12 cellular contexts compared by ENCODE assay signal in the genomic region with DNA sequence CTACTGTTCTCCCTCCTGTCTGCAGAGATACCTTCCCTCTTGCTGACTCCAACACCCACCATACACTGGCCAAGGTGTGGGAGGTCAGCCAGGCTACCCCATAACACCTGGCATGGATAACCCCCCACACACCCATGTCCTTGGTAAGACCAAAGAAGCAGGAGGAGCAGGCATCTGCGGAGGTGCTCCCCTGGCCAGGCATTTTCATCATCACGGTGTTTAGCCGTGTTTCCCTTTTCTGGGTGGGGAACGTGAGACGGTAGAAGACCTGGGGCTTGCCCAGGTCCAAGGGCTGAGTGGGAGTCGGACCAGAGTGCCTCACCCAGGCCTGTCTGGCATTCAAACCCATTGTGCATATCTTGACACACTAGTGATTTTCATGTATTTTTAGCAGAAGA.
DNase-seq lines count a peak whose midpoint lies in the region; ATAC-seq and TF ChIP-seq lines count a peak whose summit lies in the region.
"Had no signal": no experiment of that assay in that cellular context is flagged by ENCODE, and none has a peak within 500 bp of the region (broad histone marks: within the 10 kb centered on the region; RNA-seq: fewer than 3 reads in every experiment).

No MANE protein-coding gene starts in this region.

- H3K27ac Mint-ChIP-seq in activated CD8-positive, alpha-beta T cell treated with anti-CD3 and anti-CD28 coated beads for 36 hours = peak overlapping the region; percentile 87
- no peak overlapping the region for H3K27ac Mint-ChIP-seq in activated CD8-positive, alpha-beta T cell treated with anti-CD3 and anti-CD28 coated beads, Interleukin-2, amount 10 ng/mL, durations not matched to agents 7 days and 5 days

- CTCF ChIA-PET in activated CD8-positive, alpha-beta T cell treated with anti-CD3 and anti-CD28 coated beads for 36 hours (lab: Charles Lee) = no interaction called here
- CTCF ChIA-PET in activated CD8-positive, alpha-beta T cell treated with anti-CD3 and anti-CD28 coated beads, Interleukin-2, amount 10 ng/mL, durations not matched to agents 7 days and 5 days (lab: Charles Lee) = interaction anchor here (1.4 to 1.5 kb wide), 2 partner anchors 15 to 23 kb away, joined by 5 read pairs; no protein-coding TSS in a partner anchor

- 88% methylated on average over 6 of the region's 6 CpGs for WGBS in right cardiac atrium

- H3K27me3 Mint-ChIP-seq in activated CD8-positive, alpha-beta T cell treated with anti-CD3 and anti-CD28 coated beads for 36 hours = no peaks in the 10 kb centered on the region
- no peaks in the 10 kb centered on the region for H3K27me3 Mint-ChIP-seq in activated CD8-positive, alpha-beta T cell treated with anti-CD3 and anti-CD28 coated beads, Interleukin-2, amount 10 ng/mL, durations not matched to agents 7 days and 5 days (ENCODE audit: low read depth)

- POLR2A ChIA-PET in activated CD8-positive, alpha-beta T cell treated with anti-CD3 and anti-CD28 coated beads for 36 hours (lab: Charles Lee) = interaction anchor here (1.2 to 1.9 kb wide), 4 partner anchors 10 to 68 kb away, joined by 3 to 7 read pairs (median 5); no protein-coding TSS in a partner anchor
- POLR2A ChIA-PET in activated CD8-positive, alpha-beta T cell treated with anti-CD3 and anti-CD28 coated beads, Interleukin-2, amount 10 ng/mL, durations not matched to agents 7 days and 5 days (lab: Charles Lee) = no interaction called here

- peak overlapping the region; percentile 78 for H3K4me2 ChIP-seq in OCI-LY3 (ENCODE audit: low read length)

- peaks cover 22% of the 10 kb centered on the region for H4K20me1 ChIP-seq in OCI-LY3 (ENCODE audit: insufficient read depth, low read length)

- no peak for TF ChIP-seq CTCF in activated CD8-positive, alpha-beta T cell treated with anti-CD3 and anti-CD28 coated beads for 36 hours (IDR thresholded peaks at IDR 0.05)
- no peak for TF ChIP-seq CTCF in OCI-LY3 (IDR thresholded peaks at IDR 0.05; ENCODE audit: low read depth, low read length)
- no peak for TF ChIP-seq CTCF in thoracic aorta (IDR thresholded peaks at IDR 0.05)

- H3K4me3 ChIP-seq in OCI-LY3 (ENCODE audit: low read length) = peak overlapping the region; percentile 51; the same call in 1 of the 2 replicates
- no peak overlapping the region for H3K4me3 ChIP-seq in right cardiac atrium (ENCODE audit: low read length)
- H3K4me3 ChIP-seq in thoracic aorta = no peak overlapping the region
- H3K4me3 ChIP-seq: psoas muscle had no signal

- H3K9ac ChIP-seq in OCI-LY3 (ENCODE audit: low read length) = no peak overlapping the region

- peaks cover 5% of the 10 kb centered on the region for H3K36me3 ChIP-seq in OCI-LY3 (replicated peaks; ENCODE audit: low read depth, low read length)
- no peaks in the 10 kb centered on the region for H3K36me3 ChIP-seq in thoracic aorta

- H3K9me3 ChIP-seq in OCI-LY3 (ENCODE audit: insufficient read depth, low read length) (no peaks in the 10 kb centered on the region), right cardiac atrium (ENCODE audit: control insufficient read depth, low read length) (no peaks in the 10 kb centered on the region), thoracic aorta (no peaks in the 10 kb centered on the region)
- H3K9me3 ChIP-seq: psoas muscle had no signal

- no peaks in the 10 kb centered on the region for H3K79me2 ChIP-seq in OCI-LY3 (ENCODE audit: low read length)

- H3K36me3 Mint-ChIP-seq in activated CD8-positive, alpha-beta T cell treated with anti-CD3 and anti-CD28 coated beads for 36 hours (ENCODE audit: low read depth) = no peaks in the 10 kb centered on the region
- no peaks in the 10 kb centered on the region for H3K36me3 Mint-ChIP-seq in activated CD8-positive, alpha-beta T cell treated with anti-CD3 and anti-CD28 coated beads, Interleukin-2, amount 10 ng/mL, durations not matched to agents 7 days and 5 days (ENCODE audit: low read depth)

- intact Hi-C loops in activated CD8-positive, alpha-beta T cell treated with anti-CD3 and anti-CD28 coated beads for 36 hours (cut with micrococcal nuclease) = no loop called here
- intact Hi-C loops in right cardiac atrium (cut with DNase I) = no loop called here

- H3K9me3 Mint-ChIP-seq in activated CD8-positive, alpha-beta T cell treated with anti-CD3 and anti-CD28 coated beads for 36 hours = no peaks in the 10 kb centered on the region
- no peaks in the 10 kb centered on the region for H3K9me3 Mint-ChIP-seq in activated CD8-positive, alpha-beta T cell treated with anti-CD3 and anti-CD28 coated beads, Interleukin-2, amount 10 ng/mL, durations not matched to agents 7 days and 5 days (ENCODE audit: insufficient read depth)

- H3K4me1 Mint-ChIP-seq in activated CD8-positive, alpha-beta T cell treated with anti-CD3 and anti-CD28 coated beads for 36 hours (ENCODE audit: low read depth) = peaks cover 65% of the 10 kb centered on the region
- peaks cover 44% of the 10 kb centered on the region for H3K4me1 Mint-ChIP-seq in activated CD8-positive, alpha-beta T cell treated with anti-CD3 and anti-CD28 coated beads, Interleukin-2, amount 10 ng/mL, durations not matched to agents 7 days and 5 days (ENCODE audit: low read depth)

- 0 out of 2 replicates have a peak, but pooled peaks cover 4% of the 10 kb centered on the region for H3K27me3 ChIP-seq in OCI-LY3 (ENCODE audit: low read depth, low read length)
- no peaks in the 10 kb centered on the region for H3K27me3 ChIP-seq in right cardiac atrium (ENCODE audit: control insufficient read depth, insufficient read depth)
- no peaks in the 10 kb centered on the region for H3K27me3 ChIP-seq in thoracic aorta (replicated peaks; ENCODE audit: insufficient read depth)

- no peak overlapping the region for H2AFZ ChIP-seq in OCI-LY3 (ENCODE audit: low read depth, low read length)

- peaks cover 41% of the 10 kb centered on the region for H3K4me1 ChIP-seq in OCI-LY3 (ENCODE audit: low read length)
- peaks cover 27% of the 10 kb centered on the region for H3K4me1 ChIP-seq in right cardiac atrium (ENCODE audit: control insufficient read depth, insufficient read depth, low read length)
- peaks cover 38 to 79% of the 10 kb centered on the region in 2 donors for H3K4me1 ChIP-seq in thoracic aorta (ENCODE audit: control insufficient read depth in 1 of 2, low read depth in 2 of 2)

- no peak overlapping the region for H3K4me3 Mint-ChIP-seq in activated CD8-positive, alpha-beta T cell treated with anti-CD3 and anti-CD28 coated beads for 36 hours
- no peak overlapping the region for H3K4me3 Mint-ChIP-seq in activated CD8-positive, alpha-beta T cell treated with anti-CD3 and anti-CD28 coated beads, Interleukin-2, amount 10 ng/mL, durations not matched to agents 7 days and 5 days

- peak overlapping the region; percentile 61 for H3K27ac ChIP-seq in OCI-LY3 (ENCODE audit: low read length)
- H3K27ac ChIP-seq in right cardiac atrium (ENCODE audit: low read length) = peak overlapping the region; percentile 3
- H3K27ac ChIP-seq in thoracic aorta = peak overlapping the region; percentile 67 to 81

- DNase-seq in activated CD8-positive, alpha-beta T cell treated with anti-CD3 and anti-CD28 coated beads for 36 hours = no peak
- DNase-seq in activated CD8-positive, alpha-beta T cell treated with anti-CD3 and anti-CD28 coated beads, Interleukin-2, amount 10 ng/mL, durations not matched to agents 7 days and 5 days = no peak
- DNase-seq in right cardiac atrium = no peak
- no peak for DNase-seq in thoracic aorta (ENCODE audit: low spot score)
- DNase-seq in NOMO-1 (lab: John Stamatoyannopoulos, UW; ENCODE audit: unreplicated experiment in 2 of 2) = no peak
- DNase-seq in NCI-H1417 treated with DMSO at 0.1 percent for 48 hours (lab: John Stamatoyannopoulos, UW) = no peak
- DNase-seq: caudate nucleus; NCI-H524 treated with DMSO at 0.1 percent for 48 hours; stimulated activated CD4-positive, alpha-beta T cell treated with anti-CD3 and anti-CD28 coated beads, Interleukin-4, amount 100 ng/mL, for 4 hours had no signal

- no peak for ATAC-seq in activated CD8-positive, alpha-beta T cell treated with anti-CD3 and anti-CD28 coated beads for 36 hours
- no peak for ATAC-seq in activated CD8-positive, alpha-beta T cell treated with anti-CD3 and anti-CD28 coated beads, Interleukin-2, amount 10 ng/mL, durations not matched to agents 7 days and 5 days
- ATAC-seq in right cardiac atrium (no peak), thoracic aorta (ENCODE audit: insufficient number of reproducible peaks, low FRiP score, low read depth) (no peak), GM21576 (IDR thresholded peaks at IDR 0.05; ENCODE audit: unreplicated experiment) (no peak)
- ATAC-seq: psoas muscle had no signal

Comparison
In these comparisons a context has a peak if more than half of its experiments do, and no peak if none do; other contexts are left out.
1. H3K27ac ChIP-seq: peak in every context shown above with its lines; median percentile 74 in thoracic aorta; 61 in OCI-LY3; 3 in right cardiac atrium.